ENCODE assay signal across 9 cellular contexts in genomic region chr9:113522858-113523257, GRCh38. TPM values are rescaled to one million over a fixed set of nuclear protein-coding genes. Genes with fewer than 3 reads are reported as not detected.
A peak's percentile ranks its signal among the peaks of the same experiment; 100 is the strongest.
DNase-seq lines count a peak whose midpoint lies in the region; ATAC-seq and TF ChIP-seq lines count a peak whose summit lies in the region.
"Had no signal": no experiment of that assay in that cellular context is flagged by ENCODE, and none has a peak within 500 bp of the region (broad histone marks: within the 10 kb centered on the region; RNA-seq: fewer than 3 reads in every experiment).

No MANE protein-coding gene starts in this region.

- 82 to 86% methylated on average over 8 of the region's 8 CpGs for WGBS in GM23248 (ENCODE audit: low coverage in 1 of 2, low lambda C conversion rate in 2 of 2, missing lambda C conversion rate in 2 of 2), 2 experiments

- no peak for ATAC-seq in stimulated activated naive CD8-positive, alpha-beta T cell treated with anti-CD3 and anti-CD28 coated beads, Interleukin-15, Interleukin-2, amounts not matched to agents 100 U/mL and 50 U/mL, for 24 hours
- no peak for ATAC-seq in memory B cell (ENCODE audit: low read depth)

- H4K20me1 ChIP-seq in GM23248 (ENCODE audit: insufficient read depth), result no peaks in the 10 kb centered on the region

- peaks cover 66% of the 10 kb centered on the region for H3K36me3 Mint-ChIP-seq in stimulated activated naive CD8-positive, alpha-beta T cell treated with anti-CD3 and anti-CD28 coated beads, Interleukin-15, Interleukin-2, amounts not matched to agents 100 ng/mL and 50 ng/mL, for 24 hours (ENCODE audit: low read depth)
- H3K36me3 Mint-ChIP-seq in memory B cell, result no peaks in the 10 kb centered on the region

- H3K4me3 ChIP-seq in WERI-Rb-1 (ENCODE audit: low read depth, low read length) (no peak overlapping the region), GM23248 (no peak overlapping the region)
- H3K4me3 ChIP-seq: testis had no signal

- in situ Hi-C loops in GM23248 (cut with MboI), result no loop called here

- H3K4me2 ChIP-seq in GM23248 (ENCODE audit: unreplicated experiment), result no peak overlapping the region

- no peaks in the 10 kb centered on the region for H3K9me2 ChIP-seq in GM23248 (ENCODE audit: insufficient read depth)

- H3K27me3 Mint-ChIP-seq in stimulated activated naive CD8-positive, alpha-beta T cell treated with anti-CD3 and anti-CD28 coated beads, Interleukin-15, Interleukin-2, amounts not matched to agents 100 ng/mL and 50 ng/mL, for 24 hours, result no peaks in the 10 kb centered on the region
- no peaks in the 10 kb centered on the region for H3K27me3 Mint-ChIP-seq in memory B cell

- H3K9ac ChIP-seq in GM23248, result no peak overlapping the region

- H3K27me3 ChIP-seq in WERI-Rb-1 (ENCODE audit: insufficient read depth, low read depth, severe bottlenecking) (no peaks in the 10 kb centered on the region), GM23248 (replicated peaks; ENCODE audit: insufficient read depth) (no peaks in the 10 kb centered on the region)
- H3K27me3 ChIP-seq: testis had no signal

- H3K9me3 ChIP-seq in WERI-Rb-1 (ENCODE audit: severe bottlenecking) (no peaks in the 10 kb centered on the region), GM23248 (ENCODE audit: low read depth) (no peaks in the 10 kb centered on the region)
- H3K9me3 ChIP-seq: testis had no signal

- TF ChIP-seq CTCF in WERI-Rb-1 (IDR thresholded peaks at IDR 0.05; ENCODE audit: low read depth, low read length), result no peak

- DNase-seq in stimulated activated naive CD8-positive, alpha-beta T cell treated with anti-CD3 and anti-CD28 coated beads, Interleukin-15, Interleukin-2, amounts not matched to agents 100 U/mL and 50 U/mL, for 24 hours, result no peak
- DNase-seq in WERI-Rb-1, result no peak
- no peak for DNase-seq in memory B cell (ENCODE audit: low spot score in 2 of 2)
- DNase-seq in NK-92 (lab: John Stamatoyannopoulos, UW; ENCODE audit: unreplicated experiment), result no peak
- no peak for DNase-seq in NCI-H128 (lab: John Stamatoyannopoulos, UW; ENCODE audit: unreplicated experiment)
- DNase-seq in GM23248, result no peak
- no peak for DNase-seq in erythroblast (lab: John Stamatoyannopoulos, UW)
- DNase-seq: testis had no signal

- no peaks in the 10 kb centered on the region for H3K9me3 Mint-ChIP-seq in stimulated activated naive CD8-positive, alpha-beta T cell treated with anti-CD3 and anti-CD28 coated beads, Interleukin-15, Interleukin-2, amounts not matched to agents 100 ng/mL and 50 ng/mL, for 24 hours
- H3K9me3 Mint-ChIP-seq in memory B cell, result no peaks in the 10 kb centered on the region

- peak overlapping the region; percentile 67 for H3K4me3 Mint-ChIP-seq in stimulated activated naive CD8-positive, alpha-beta T cell treated with anti-CD3 and anti-CD28 coated beads, Interleukin-15, Interleukin-2, amounts not matched to agents 100 ng/mL and 50 ng/mL, for 24 hours
- H3K4me3 Mint-ChIP-seq in memory B cell, result peak overlapping the region; percentile 41

- H3F3A ChIP-seq in GM23248 (ENCODE audit: insufficient read depth), result no peaks in the 10 kb centered on the region

- H3K79me2 ChIP-seq in GM23248 (ENCODE audit: insufficient read depth), result no peaks in the 10 kb centered on the region

- H3K27ac Mint-ChIP-seq in stimulated activated naive CD8-positive, alpha-beta T cell treated with anti-CD3 and anti-CD28 coated beads, Interleukin-15, Interleukin-2, amounts not matched to agents 100 ng/mL and 50 ng/mL, for 24 hours, result peak overlapping the region; percentile 90
- H3K27ac Mint-ChIP-seq in memory B cell, result peak overlapping the region; percentile 47

- H3K4me1 ChIP-seq in GM23248 (ENCODE audit: insufficient read depth), result peaks cover 18% of the 10 kb centered on the region

- no peak for TF ChIP-seq POLR2A in erythroblast (IDR thresholded peaks at IDR 0.05; ENCODE audit: low read length)

- H3K36me3 ChIP-seq in WERI-Rb-1 (no peaks in the 10 kb centered on the region), GM23248 (ENCODE audit: low read depth) (no peaks in the 10 kb centered on the region)

- H2AFZ ChIP-seq in GM23248, result no peak overlapping the region

- H3K27ac ChIP-seq in WERI-Rb-1 (peak overlapping the region; percentile 73), GM23248 (no peak overlapping the region)
- H3K27ac ChIP-seq: testis had no signal

- H3K4me1 Mint-ChIP-seq in stimulated activated naive CD8-positive, alpha-beta T cell treated with anti-CD3 and anti-CD28 coated beads, Interleukin-15, Interleukin-2, amounts not matched to agents 100 ng/mL and 50 ng/mL, for 24 hours (ENCODE audit: low read depth), result peaks cover 97% of the 10 kb centered on the region
- H3K4me1 Mint-ChIP-seq in memory B cell, result peaks cover 22% of the 10 kb centered on the region

RNA-seq across cellular contexts. Expression of gene RGS3, which starts 59.3 kb away (rescaled TPM):
- total RNA-seq in GM23248 (2014; rRNA removed; shearing (Covaris generic)), result 44.5 and 58.0 TPM in 2 replicates
- polyA plus RNA-seq in GM23248 (2016; fragmentation: Nextera tagmentation; extraction: Ambion mirVana), result 48.6 and 54.8 TPM in 2 replicates
